In the genomic region with DNA sequence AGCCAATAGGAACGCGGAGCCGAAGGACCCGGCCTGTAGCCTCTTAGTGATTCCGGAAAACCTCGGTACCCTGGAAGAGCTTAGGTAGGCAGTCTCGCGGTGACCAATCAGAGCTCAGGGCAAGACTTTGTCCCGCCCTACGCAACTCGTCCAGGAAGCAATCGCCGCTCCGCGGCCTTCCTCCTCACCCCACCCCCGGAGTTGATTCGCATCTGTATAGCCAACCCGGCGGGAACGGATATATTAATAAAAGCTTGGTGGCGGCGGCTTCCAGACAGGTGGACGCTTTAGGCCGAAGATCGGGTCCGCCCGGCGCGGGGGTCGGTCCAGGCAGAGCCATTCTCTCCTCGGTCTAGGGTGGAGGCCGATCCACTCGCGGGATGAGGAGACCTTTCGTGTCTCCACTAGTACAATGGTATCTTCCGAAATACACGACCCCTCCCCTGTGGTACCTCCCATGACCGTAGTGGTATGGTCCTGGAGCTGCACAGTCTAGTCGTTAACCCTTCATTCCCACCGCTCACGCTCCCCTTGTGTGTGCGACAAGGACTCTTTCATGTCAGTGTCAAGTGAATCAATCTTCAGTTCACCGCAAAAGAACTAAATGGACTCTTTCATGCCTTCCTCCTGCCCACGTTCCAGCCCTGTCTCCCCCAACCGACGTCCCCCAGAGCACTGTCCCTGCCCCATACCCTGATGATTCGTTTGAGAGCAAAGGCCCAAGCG, we compare ENCODE assay signal across 1 cellular context.
TF ChIP-seq lines count a peak whose summit lies in the region.

No MANE protein-coding gene starts in this region.

TF ChIP-seq in GM12878, 131 proteins besides CTCF, POLR2A, EP300 and RAD21 (continued from another document and continues in another):
- TF ChIP-seq SPI1 (IDR thresholded peaks at IDR 0.05; ENCODE audit: borderline replicate concordance, insufficient read depth, low read depth, low read length) (no peak), BMI1 (IDR thresholded peaks at IDR 0.05; ENCODE audit: borderline replicate concordance) (no peak), EED (IDR thresholded peaks at IDR 0.05; ENCODE audit: low read depth) (no peak), FOXM1 (IDR thresholded peaks at IDR 0.05; ENCODE audit: low read depth, low read length) (no peak), ZNF622 (IDR thresholded peaks at IDR 0.05) (no peak), IRF4 (IDR thresholded peaks at IDR 0.05; ENCODE audit: low read depth, low read length) (no peak), CREB1 (IDR thresholded peaks at IDR 0.05; ENCODE audit: low read depth) (peak; percentile 60; the same call in 1 of the 2 replicates), ZZZ3 (IDR thresholded peaks at IDR 0.05; ENCODE audit: control insufficient read depth, insufficient read length, low read depth) (no peak), ATF7 (IDR thresholded peaks at IDR 0.05; ENCODE audit: low read depth) (peak; percentile 82), STAT3 (IDR thresholded peaks at IDR 0.05; ENCODE audit: low read depth, low read length) (no peak), BHLHE40 (IDR thresholded peaks at IDR 0.05; ENCODE audit: borderline replicate concordance in 1 of 2, low read depth in 2 of 2, low read length in 1 of 2) (peak; percentile 68 to 70; a peak in 2 of 4 replicates), EGR1 (IDR thresholded peaks at IDR 0.05; ENCODE audit: borderline replicate concordance in 1 of 2, low read depth in 2 of 2, low read length in 2 of 2) (no peak), ZNF384 (IDR thresholded peaks at IDR 0.05; ENCODE audit: borderline replicate concordance, low read depth, low read length) (no peak), ETV6 (conservative IDR thresholded peaks at IDR 0.05 in 1 of 2, IDR thresholded peaks at IDR 0.05 in 1 of 2; ENCODE audit: borderline replicate concordance in 1 of 2, low read depth in 1 of 2) (0 out of 4 replicates have a peak, but pooled peaks of 1 of the 2 experiments have one; percentile 24), ZNF274 (IDR thresholded peaks at IDR 0.05; ENCODE audit: insufficient read depth, insufficient read length) (no peak), ZBTB11 (CRISPR knock-in tag; IDR thresholded peaks at IDR 0.05) (no peak), SMAD1 (IDR thresholded peaks at IDR 0.05; ENCODE audit: low read depth, partially characterized antibody) (no peak), KAT2A (conservative IDR thresholded peaks at IDR 0.05; ENCODE audit: control insufficient read depth, low read depth, low read length) (no peak), PML (IDR thresholded peaks at IDR 0.05; ENCODE audit: low read length) (peak; percentile 84; the same call in 1 of the 2 replicates), IKZF2 (IDR thresholded peaks at IDR 0.05) (no peak), SMAD5 (IDR thresholded peaks at IDR 0.05; ENCODE audit: low read depth) (no peak; the same call in 1 of the 2 replicates), MEF2B (IDR thresholded peaks at IDR 0.05; ENCODE audit: partially characterized antibody, poor library complexity, severe bottlenecking) (peak; percentile 19), HCFC1 (IDR thresholded peaks at IDR 0.05; ENCODE audit: low read length) (peak; percentile 58), ZNF217 (IDR thresholded peaks at IDR 0.05) (no peak), BRCA1 (IDR thresholded peaks at IDR 0.05; ENCODE audit: low read depth, low read length) (no peak), REST (IDR thresholded peaks at IDR 0.05; ENCODE audit: low read depth, low read length) (no peak), NR2F1 (conservative IDR thresholded peaks at IDR 0.05) (no peak), NFXL1 (IDR thresholded peaks at IDR 0.05; ENCODE audit: borderline replicate concordance) (no peak), TBL1XR1 (IDR thresholded peaks at IDR 0.05; ENCODE audit: low read depth, low read length) (no peak), ZBED1 (IDR thresholded peaks at IDR 0.05; ENCODE audit: borderline replicate concordance) (no peak), IKZF1 (conservative IDR thresholded peaks at IDR 0.05) (peak; percentile 40), ATF2 (IDR thresholded peaks at IDR 0.05; ENCODE audit: low read length) (no peak), NFYA (IDR thresholded peaks at IDR 0.05; ENCODE audit: borderline replicate concordance, low read depth, low read length) (peak; percentile 48), NKRF (conservative IDR thresholded peaks at IDR 0.05) (no peak), MTA2 (IDR thresholded peaks at IDR 0.05; ENCODE audit: low read depth) (peak; percentile 81), SREBF2 (IDR thresholded peaks at IDR 0.05; ENCODE audit: low read length) (no peak), POLR2AphosphoS2 (IDR thresholded peaks at IDR 0.05; ENCODE audit: low read depth, low read length) (no peak), RFX5 (IDR thresholded peaks at IDR 0.05; ENCODE audit: low read depth, low read length) (no peak; the same call in 1 of the 2 replicates)
- TF ChIP-seq, protein P1, sequence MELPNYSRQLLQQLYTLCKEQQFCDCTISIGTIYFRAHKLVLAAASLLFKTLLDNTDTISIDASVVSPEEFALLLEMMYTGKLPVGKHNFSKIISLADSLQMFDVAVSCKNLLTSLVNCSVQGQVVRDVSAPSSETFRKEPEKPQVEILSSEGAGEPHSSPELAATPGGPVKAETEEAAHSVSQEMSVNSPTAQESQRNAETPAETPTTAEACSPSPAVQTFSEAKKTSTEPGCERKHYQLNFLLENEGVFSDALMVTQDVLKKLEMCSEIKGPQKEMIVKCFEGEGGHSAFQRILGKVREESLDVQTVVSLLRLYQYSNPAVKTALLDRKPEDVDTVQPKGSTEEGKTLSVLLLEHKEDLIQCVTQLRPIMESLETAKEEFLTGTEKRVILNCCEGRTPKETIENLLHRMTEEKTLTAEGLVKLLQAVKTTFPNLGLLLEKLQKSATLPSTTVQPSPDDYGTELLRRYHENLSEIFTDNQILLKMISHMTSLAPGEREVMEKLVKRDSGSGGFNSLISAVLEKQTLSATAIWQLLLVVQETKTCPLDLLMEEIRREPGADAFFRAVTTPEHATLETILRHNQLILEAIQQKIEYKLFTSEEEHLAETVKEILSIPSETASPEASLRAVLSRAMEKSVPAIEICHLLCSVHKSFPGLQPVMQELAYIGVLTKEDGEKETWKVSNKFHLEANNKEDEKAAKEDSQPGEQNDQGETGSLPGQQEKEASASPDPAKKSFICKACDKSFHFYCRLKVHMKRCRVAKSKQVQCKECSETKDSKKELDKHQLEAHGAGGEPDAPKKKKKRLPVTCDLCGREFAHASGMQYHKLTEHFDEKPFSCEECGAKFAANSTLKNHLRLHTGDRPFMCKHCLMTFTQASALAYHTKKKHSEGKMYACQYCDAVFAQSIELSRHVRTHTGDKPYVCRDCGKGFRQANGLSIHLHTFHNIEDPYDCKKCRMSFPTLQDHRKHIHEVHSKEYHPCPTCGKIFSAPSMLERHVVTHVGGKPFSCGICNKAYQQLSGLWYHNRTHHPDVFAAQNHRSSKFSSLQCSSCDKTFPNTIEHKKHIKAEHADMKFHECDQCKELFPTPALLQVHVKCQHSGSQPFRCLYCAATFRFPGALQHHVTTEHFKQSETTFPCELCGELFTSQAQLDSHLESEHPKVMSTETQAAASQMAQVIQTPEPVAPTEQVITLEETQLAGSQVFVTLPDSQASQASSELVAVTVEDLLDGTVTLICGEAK (IDR thresholded peaks at IDR 0.05; ENCODE audit: borderline replicate concordance): peak; percentile 94
- TF ChIP-seq, protein P2, sequence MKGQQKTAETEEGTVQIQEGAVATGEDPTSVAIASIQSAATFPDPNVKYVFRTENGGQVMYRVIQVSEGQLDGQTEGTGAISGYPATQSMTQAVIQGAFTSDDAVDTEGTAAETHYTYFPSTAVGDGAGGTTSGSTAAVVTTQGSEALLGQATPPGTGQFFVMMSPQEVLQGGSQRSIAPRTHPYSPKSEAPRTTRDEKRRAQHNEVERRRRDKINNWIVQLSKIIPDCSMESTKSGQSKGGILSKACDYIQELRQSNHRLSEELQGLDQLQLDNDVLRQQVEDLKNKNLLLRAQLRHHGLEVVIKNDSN (IDR thresholded peaks at IDR 0.05; ENCODE audit: borderline replicate concordance, extremely low read length, insufficient read depth, low read depth, low read length): no peak
- TF ChIP-seq, protein P3, sequence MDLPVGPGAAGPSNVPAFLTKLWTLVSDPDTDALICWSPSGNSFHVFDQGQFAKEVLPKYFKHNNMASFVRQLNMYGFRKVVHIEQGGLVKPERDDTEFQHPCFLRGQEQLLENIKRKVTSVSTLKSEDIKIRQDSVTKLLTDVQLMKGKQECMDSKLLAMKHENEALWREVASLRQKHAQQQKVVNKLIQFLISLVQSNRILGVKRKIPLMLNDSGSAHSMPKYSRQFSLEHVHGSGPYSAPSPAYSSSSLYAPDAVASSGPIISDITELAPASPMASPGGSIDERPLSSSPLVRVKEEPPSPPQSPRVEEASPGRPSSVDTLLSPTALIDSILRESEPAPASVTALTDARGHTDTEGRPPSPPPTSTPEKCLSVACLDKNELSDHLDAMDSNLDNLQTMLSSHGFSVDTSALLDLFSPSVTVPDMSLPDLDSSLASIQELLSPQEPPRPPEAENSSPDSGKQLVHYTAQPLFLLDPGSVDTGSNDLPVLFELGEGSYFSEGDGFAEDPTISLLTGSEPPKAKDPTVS (IDR thresholded peaks at IDR 0.05; ENCODE audit: low read depth, low read length): no peak
- TF ChIP-seq, protein P4, sequence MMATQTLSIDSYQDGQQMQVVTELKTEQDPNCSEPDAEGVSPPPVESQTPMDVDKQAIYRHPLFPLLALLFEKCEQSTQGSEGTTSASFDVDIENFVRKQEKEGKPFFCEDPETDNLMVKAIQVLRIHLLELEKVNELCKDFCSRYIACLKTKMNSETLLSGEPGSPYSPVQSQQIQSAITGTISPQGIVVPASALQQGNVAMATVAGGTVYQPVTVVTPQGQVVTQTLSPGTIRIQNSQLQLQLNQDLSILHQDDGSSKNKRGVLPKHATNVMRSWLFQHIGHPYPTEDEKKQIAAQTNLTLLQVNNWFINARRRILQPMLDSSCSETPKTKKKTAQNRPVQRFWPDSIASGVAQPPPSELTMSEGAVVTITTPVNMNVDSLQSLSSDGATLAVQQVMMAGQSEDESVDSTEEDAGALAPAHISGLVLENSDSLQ (IDR thresholded peaks at IDR 0.05): peak; percentile 14; the same call in 1 of the 2 replicates
